18 cellular contexts compared by ENCODE assay signal in genomic region chr1:201426395-201427310, GRCh38. TPM values are rescaled to one million over a fixed set of nuclear protein-coding genes. Genes with fewer than 3 reads are reported as not detected.
DNase-seq lines count a peak whose midpoint lies in the region; ATAC-seq and TF ChIP-seq lines count a peak whose summit lies in the region.
"Had no signal": no experiment of that assay in that cellular context is flagged by ENCODE, and none has a peak within 500 bp of the region (broad histone marks: within the 10 kb centered on the region; RNA-seq: fewer than 3 reads in every experiment).

No MANE protein-coding gene starts in this region.

- no peak for TF ChIP-seq CTCF in coronary artery (IDR thresholded peaks at IDR 0.05)

- H3K27ac ChIP-seq in naive thymus-derived CD4-positive, alpha-beta T cell (ENCODE audit: low read depth, low read length), result no peak overlapping the region
- no peak overlapping the region for H3K27ac ChIP-seq in coronary artery
- H3K27ac ChIP-seq: BLaER1 treated with 17β-estradiol and CSF1 and Interleukin-3, amounts not matched to agents 10 nM and 100 nM had no signal

- H3K36me3 Mint-ChIP-seq in naive thymus-derived CD4-positive, alpha-beta T cell, result no peaks in the 10 kb centered on the region
- H3K36me3 Mint-ChIP-seq: activated naive CD4-positive, alpha-beta T cell treated with anti-CD3 and anti-CD28 coated beads, Interleukin-2, amount 50 U/mL, for 24 hours; stimulated activated memory B cell treated with anti-CD40 and anti-IgM and Interleukin-4, amounts not matched to agents 10 μg/mL and 1 μg/mL and 100 μg/mL, for 72 hours had no signal

- no peaks in the 10 kb centered on the region for H3K36me3 ChIP-seq in naive thymus-derived CD4-positive, alpha-beta T cell (ENCODE audit: control insufficient read depth in 2 of 3, insufficient read depth in 3 of 3, low read length in 3 of 3)
- H3K36me3 ChIP-seq: BLaER1 treated with 17β-estradiol and CSF1 and Interleukin-3, amounts not matched to agents 10 nM and 100 nM had no signal

- no peaks in the 10 kb centered on the region for H3K4me1 ChIP-seq in naive thymus-derived CD4-positive, alpha-beta T cell (ENCODE audit: control insufficient read depth in 2 of 2, insufficient read depth in 2 of 2, low read length in 2 of 2)

- H3K27ac Mint-ChIP-seq in naive thymus-derived CD4-positive, alpha-beta T cell, result no peak overlapping the region
- H3K27ac Mint-ChIP-seq: activated CD4-positive, alpha-beta memory T cell treated with anti-CD3 and anti-CD28 coated beads, Interleukin-2, amount 10 ng/mL, durations not matched to agents 7 days and 5 days; activated naive CD4-positive, alpha-beta T cell treated with anti-CD3 and anti-CD28 coated beads, Interleukin-2, amount 50 U/mL, for 24 hours; stimulated activated memory B cell treated with anti-CD40 and anti-IgM and Interleukin-4, amounts not matched to agents 10 μg/mL and 1 μg/mL and 100 μg/mL, for 72 hours had no signal

- no peak overlapping the region for H3K4me3 ChIP-seq in naive thymus-derived CD4-positive, alpha-beta T cell (ENCODE audit: low read length)
- H3K4me3 ChIP-seq in coronary artery, result no peak overlapping the region
- H3K4me3 ChIP-seq: BLaER1 treated with 17β-estradiol and CSF1 and Interleukin-3, amounts not matched to agents 10 nM and 100 nM had no signal

- intact Hi-C loops in naive thymus-derived CD4-positive, alpha-beta T cell (cut with micrococcal nuclease), result no loop called here

- POLR2A ChIA-PET in naive thymus-derived CD4-positive, alpha-beta T cell (lab: Charles Lee), result no interaction called here

- in situ Hi-C loops in G401 (cut with HindIII; ENCODE audit: low sequenced_read_pairs), result no loop called here

- H3K4me1 Mint-ChIP-seq in naive thymus-derived CD4-positive, alpha-beta T cell, result peaks cover 0 to 5% (median 0%) of the 10 kb centered on the region in 7 donors
- H3K4me1 Mint-ChIP-seq: activated CD4-positive, alpha-beta memory T cell treated with anti-CD3 and anti-CD28 coated beads, Interleukin-2, amount 10 ng/mL, durations not matched to agents 7 days and 5 days; activated naive CD4-positive, alpha-beta T cell treated with anti-CD3 and anti-CD28 coated beads, Interleukin-2, amount 50 U/mL, for 24 hours; stimulated activated memory B cell treated with anti-CD40 and anti-IgM and Interleukin-4, amounts not matched to agents 10 μg/mL and 1 μg/mL and 100 μg/mL, for 72 hours had no signal

- DNase-seq in G401 (ENCODE audit: low spot score) (peak; percentile 95), NCI-H1694 (lab: John Stamatoyannopoulos, UW) (peak; percentile 70), cerebellar cortex (ENCODE audit: low spot score) (peak; percentile 93), KG1 (lab: John Stamatoyannopoulos, UW) (no peak), coronary artery (ENCODE audit: low spot score) (no peak)
- DNase-seq in naive thymus-derived CD4-positive, alpha-beta T cell, result no peak
- DNase-seq: activated CD4-positive, alpha-beta memory T cell treated with anti-CD3 and anti-CD28 coated beads, Interleukin-2, amount 10 ng/mL, durations not matched to agents 7 days and 5 days; NCI-H1436; NCI-H526 treated with DMSO at 0.1 percent for 48 hours; RPMI8226; stimulated activated CD4-positive, alpha-beta T cell treated with anti-CD3 and anti-CD28 coated beads, Interleukin-4, amount 100 ng/mL, for 24 hours had no signal

- CTCF ChIA-PET in naive thymus-derived CD4-positive, alpha-beta T cell (lab: Charles Lee), result interaction anchor here (0.6 kb wide), 1 partner anchor 33 kb away, joined by 7 read pairs; no protein-coding TSS in a partner anchor

- H3K4me3 Mint-ChIP-seq in naive thymus-derived CD4-positive, alpha-beta T cell, result no peak overlapping the region
- H3K4me3 Mint-ChIP-seq: activated CD4-positive, alpha-beta memory T cell treated with anti-CD3 and anti-CD28 coated beads, Interleukin-2, amount 10 ng/mL, durations not matched to agents 7 days and 5 days; activated naive CD4-positive, alpha-beta T cell treated with anti-CD3 and anti-CD28 coated beads, Interleukin-2, amount 50 U/mL, for 24 hours; stimulated activated memory B cell treated with anti-CD40 and anti-IgM and Interleukin-4, amounts not matched to agents 10 μg/mL and 1 μg/mL and 100 μg/mL, for 72 hours had no signal

- H3K9me3 ChIP-seq in naive thymus-derived CD4-positive, alpha-beta T cell (ENCODE audit: control insufficient read depth in 2 of 3, low read length in 3 of 3), result no peaks in the 10 kb centered on the region
- H3K9me3 ChIP-seq: BLaER1 treated with 17β-estradiol and CSF1 and Interleukin-3, amounts not matched to agents 10 nM and 100 nM had no signal

- H3K27me3 ChIP-seq in naive thymus-derived CD4-positive, alpha-beta T cell (ENCODE audit: control insufficient read depth in 2 of 2, insufficient read depth in 2 of 2, low read length in 2 of 2), result no peaks in the 10 kb centered on the region
- H3K27me3 ChIP-seq: BLaER1 treated with 17β-estradiol and CSF1 and Interleukin-3, amounts not matched to agents 10 nM and 100 nM had no signal

- H3K27me3 Mint-ChIP-seq in naive thymus-derived CD4-positive, alpha-beta T cell, result peaks cover 6 to 21% (median 13%) of the 10 kb centered on the region in 5 donors

- ATAC-seq in naive thymus-derived CD4-positive, alpha-beta T cell, result peak; percentile 21
- no peak for ATAC-seq in HG02763 (IDR thresholded peaks at IDR 0.05; ENCODE audit: unreplicated experiment)
- ATAC-seq: stimulated activated memory B cell treated with anti-CD40 and anti-IgM and Interleukin-4, amounts not matched to agents 10 μg/mL and 1 μg/mL and 100 μg/mL, for 72 hours had no signal

- no peaks in the 10 kb centered on the region for H3K9me3 Mint-ChIP-seq in naive thymus-derived CD4-positive, alpha-beta T cell
- H3K9me3 Mint-ChIP-seq: activated CD4-positive, alpha-beta memory T cell treated with anti-CD3 and anti-CD28 coated beads, Interleukin-2, amount 10 ng/mL, durations not matched to agents 7 days and 5 days; activated naive CD4-positive, alpha-beta T cell treated with anti-CD3 and anti-CD28 coated beads, Interleukin-2, amount 50 U/mL, for 24 hours; stimulated activated memory B cell treated with anti-CD40 and anti-IgM and Interleukin-4, amounts not matched to agents 10 μg/mL and 1 μg/mL and 100 μg/mL, for 72 hours had no signal

RNA-seq across cellular contexts. Expression of gene TNNI1, which starts 5.1 kb away (rescaled TPM):
- 57.1 and 57.8 TPM in 2 replicates for total RNA-seq in G401 (2014; rRNA removed; shearing (Covaris generic))
- not detected for total RNA-seq in naive thymus-derived CD4-positive, alpha-beta T cell
- not detected for polyA plus RNA-seq in naive thymus-derived CD4-positive, alpha-beta T cell
- total RNA-seq: activated CD4-positive, alpha-beta memory T cell treated with anti-CD3 and anti-CD28 coated beads, Interleukin-2, amount 10 ng/mL, durations not matched to agents 7 days and 5 days; endothelial cell of umbilical vein; glomerular endothelial cell; kidney epithelial cell had no signal
- polyA plus RNA-seq: endothelial cell of umbilical vein had no signal

RNA-seq across cellular contexts. Expression of gene LAD1, which starts 27.5 kb away (rescaled TPM):
- total RNA-seq in G401 (2014; rRNA removed; shearing (Covaris generic)), result 0.20 and 6.1 TPM in 2 replicates
- total RNA-seq in naive thymus-derived CD4-positive, alpha-beta T cell, result under 1 TPM in 1 of 5 experiments, not detected in 4; 0.89 TPM
- polyA plus RNA-seq in naive thymus-derived CD4-positive, alpha-beta T cell, result not detected
- total RNA-seq: activated CD4-positive, alpha-beta memory T cell treated with anti-CD3 and anti-CD28 coated beads, Interleukin-2, amount 10 ng/mL, durations not matched to agents 7 days and 5 days; endothelial cell of umbilical vein had no signal
- polyA plus RNA-seq: endothelial cell of umbilical vein had no signal

RNA-seq across cellular contexts. Expression of gene PHLDA3, which starts 42.3 kb away (rescaled TPM):
- total RNA-seq in G401 (2014; rRNA removed; shearing (Covaris generic)), result 400 and 462 TPM in 2 replicates
- total RNA-seq in naive thymus-derived CD4-positive, alpha-beta T cell, result 10 to 100 TPM in 1 of 5 experiments, 1 to 10 TPM in 2, under 1 TPM in 2; 0.19 to 22.4 (median 1.1) TPM
- under 1 TPM in 1 of 2 donors, not detected in 1; 0.13 TPM for polyA plus RNA-seq in naive thymus-derived CD4-positive, alpha-beta T cell

RNA-seq across cellular contexts. Expression of gene TNNT2, which starts 49.2 kb away (rescaled TPM):
- total RNA-seq in G401 (2014; rRNA removed; shearing (Covaris generic)), result 18.3 and 22.2 TPM in 2 replicates
- not detected for total RNA-seq in naive thymus-derived CD4-positive, alpha-beta T cell
- not detected for polyA plus RNA-seq in naive thymus-derived CD4-positive, alpha-beta T cell
- total RNA-seq: activated CD4-positive, alpha-beta memory T cell treated with anti-CD3 and anti-CD28 coated beads, Interleukin-2, amount 10 ng/mL, durations not matched to agents 7 days and 5 days; endothelial cell of umbilical vein had no signal
- polyA plus RNA-seq: endothelial cell of umbilical vein had no signal

Comparison
In these comparisons a context has a peak if more than half of its experiments do, and no peak if none do; other contexts are left out.
1. DNase-seq: peak in G401 (single experiment), NCI-H1694 (single experiment) and cerebellar cortex (single experiment); none in naive thymus-derived CD4-positive, alpha-beta T cell (0 of 9), KG1 (single experiment) and coronary artery (single experiment).
2. RNA of gene TNNI1, which starts 5.1 kb away (total RNA-seq): 57.1 to 57.8 TPM in G401; not detected in naive thymus-derived CD4-positive, alpha-beta T cell; every median in the first group is over 10 times any median in the second.
3. RNA of gene PHLDA3, which starts 42.3 kb away (total RNA-seq): 400 to 462 TPM in G401; 0.19 to 22.4 TPM in naive thymus-derived CD4-positive, alpha-beta T cell; every median in the first group is over 10 times any median in the second.